ENCODE assay signal across 8 cellular contexts in the genomic region with DNA sequence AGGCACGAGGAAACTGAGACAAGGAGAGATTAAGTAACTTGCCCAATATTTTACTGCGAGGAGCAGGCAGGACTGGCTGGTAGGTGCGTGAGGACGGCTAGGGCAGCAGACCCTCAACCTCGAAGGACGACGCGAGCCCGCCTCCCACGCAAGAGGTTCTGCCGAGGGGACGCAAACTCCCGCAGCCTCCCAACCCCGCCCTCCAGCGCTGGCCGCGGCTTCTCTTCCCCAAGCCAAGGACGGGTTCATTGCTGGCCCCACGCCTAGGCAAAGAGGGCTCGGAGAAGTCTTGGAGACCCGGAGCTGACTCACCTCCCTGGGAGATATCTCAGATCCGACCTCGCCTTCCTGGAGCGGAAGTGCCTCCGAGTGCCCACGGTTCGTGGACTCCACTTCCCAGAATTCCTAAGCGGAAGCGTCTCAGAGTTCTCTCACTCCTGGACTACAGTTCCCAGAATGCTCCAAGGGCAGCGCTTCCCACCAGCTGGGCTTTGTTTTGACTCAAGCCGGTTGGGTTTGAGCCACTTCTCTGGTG. TPM values are rescaled to one million over a fixed set of nuclear protein-coding genes. Genes with fewer than 3 reads are reported as not detected.
DNase-seq lines count a peak whose midpoint lies in the region; ATAC-seq and TF ChIP-seq lines count a peak whose summit lies in the region.

A gene (minus strand): TSS at position 367 of the 535 bp plus-strand sequence. CDS start 1,621 bp downstream, outside the sequence.

- ATAC-seq in HG02678 (IDR thresholded peaks at IDR 0.05; ENCODE audit: unreplicated experiment) (peak; percentile 94), left ventricle myocardium superior (peak; percentile 100)

- peak within 1 kb of the TSS; percentile 83 for H3K4me3 ChIP-seq in GM12864 (ENCODE audit: low read depth, low read length)

- H3K4me1 Mint-ChIP-seq in progenitor cell of endocrine pancreas (ENCODE audit: low read depth): peaks cover 9% of the 10 kb centered on the region

- H3K36me3 Mint-ChIP-seq in progenitor cell of endocrine pancreas (ENCODE audit: insufficient read depth): peaks cover 10% of the 10 kb centered on the region

- H3K9me3 Mint-ChIP-seq in progenitor cell of endocrine pancreas (ENCODE audit: low read depth): peaks cover 21% of the 10 kb centered on the region

- DNase-seq in GM12864 (ENCODE audit: low read depth): peak; percentile 85
- peak; percentile 2 for DNase-seq in NCI-H1417 treated with DMSO at 0.1 percent for 48 hours (lab: John Stamatoyannopoulos, UW)
- DNase-seq in T-helper 1 cell: peak; percentile 21 to 87 (median 41)
- peak; percentile 22 to 94 (median 86) for DNase-seq in anterior cingulate cortex (lab: John Stamatoyannopoulos, UW)
- peak; percentile 89 for DNase-seq in left ventricle myocardium superior
- peak; percentile 65 for DNase-seq in progenitor cell of endocrine pancreas (ENCODE audit: low spot score, unreplicated experiment)
- DNase-seq in ureter (ENCODE audit: low spot score): peak; percentile 91

- H3K4me3 Mint-ChIP-seq in progenitor cell of endocrine pancreas (ENCODE audit: low read depth): peak within 1 kb of the TSS; percentile 88

- TF ChIP-seq CTCF in GM12864 (IDR thresholded peaks at IDR 0.05; ENCODE audit: low read depth, low read length, missing control alignments) (no peak), progenitor cell of endocrine pancreas (IDR thresholded peaks at IDR 0.05; ENCODE audit: unreplicated experiment) (no peak)

- H3K27ac Mint-ChIP-seq in progenitor cell of endocrine pancreas: peak within 1 kb of the TSS; percentile 90

- no peaks in the 10 kb centered on the region for H3K27me3 Mint-ChIP-seq in progenitor cell of endocrine pancreas

- intact Hi-C loops in left ventricle myocardium superior (cut with micrococcal nuclease): no loop called here

RNA-seq across cellular contexts. Expression of the gene that starts here (rescaled TPM):
- 4.5 TPM for total RNA-seq in left ventricle myocardium superior
- total RNA-seq in progenitor cell of endocrine pancreas: 15.0 and 16.6 TPM in 2 replicates
- total RNA-seq in ureter: 8.4 TPM

Comparison
In these comparisons a context has a peak if more than half of its experiments do, and no peak if none do; other contexts are left out.
1. Peak in every context shown above with its lines: DNase-seq, ATAC-seq and H3K4me3 ChIP-seq.
2. DNase-seq: peak in every context shown above with its lines; median percentile 91 in ureter; 89 in left ventricle myocardium superior; 86 in anterior cingulate cortex; 85 in GM12864; 65 in progenitor cell of endocrine pancreas; 41 in T-helper 1 cell; 2 in NCI-H1417 treated with DMSO at 0.1 percent for 48 hours.